1 cellular context compared by ENCODE assay signal in the genomic region with DNA sequence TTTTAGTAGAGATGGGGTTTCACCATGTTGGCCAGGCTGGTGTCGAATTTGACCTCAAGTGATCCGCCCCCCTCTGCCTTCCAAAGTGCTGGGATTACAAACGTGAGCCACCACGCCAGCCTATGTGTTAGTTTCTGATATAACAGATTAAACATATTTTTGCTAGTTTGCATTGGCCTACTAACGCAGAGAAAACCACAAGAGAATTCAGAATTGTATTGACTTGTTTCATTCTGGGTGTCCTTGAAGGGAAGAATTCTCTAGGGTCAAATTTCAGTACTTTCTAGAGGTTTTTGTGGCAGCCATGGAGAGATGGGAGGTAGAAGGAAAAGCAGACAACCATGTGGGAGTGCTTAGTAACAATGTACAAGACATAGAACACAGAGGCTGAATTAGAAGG.
TF ChIP-seq lines count a peak whose summit lies in the region.

No MANE protein-coding gene starts in this region.

TF ChIP-seq in endothelial cell of umbilical vein, 7 proteins besides CTCF, POLR2A, EP300 and RAD21 (continued from another document):
- TF ChIP-seq EZH2 (IDR thresholded peaks at IDR 0.05; ENCODE audit: borderline replicate concordance, low read depth, low read length, severe bottlenecking): no peak
